35 cellular contexts compared by ENCODE assay signal in genomic region chr20:55761787-55762186, GRCh38.
"Had no signal": no experiment of that assay in that cellular context is flagged by ENCODE, and none has a peak within 500 bp of the region (broad histone marks: within the 10 kb centered on the region; RNA-seq: fewer than 3 reads in every experiment).

No MANE protein-coding gene starts in this region.

- H3K27ac ChIP-seq: KMS-11 had no signal

- H3K36me3 ChIP-seq: MG63 had no signal

- H3K27me3 ChIP-seq: MG63 had no signal

- H3K4me3 ChIP-seq: MG63 had no signal

- H3K9me3 ChIP-seq: MG63 had no signal

- DNase-seq: Karpas-422, Kasumi-1, KG1, MG63, MM.1S, MV-4-11, NCI-H1048, NCI-H1092, NCI-H1092 treated with DMSO at 0.1 percent for 48 hours, NCI-H1105, NCI-H1105 treated with DMSO at 0.1 percent for 48 hours, NCI-H1417, NCI-H1417 treated with DMSO at 0.1 percent for 48 hours, NCI-H1436, NCI-H1436 treated with DMSO at 0.1 percent for 48 hours, NCI-H146, NCI-H1694, NCI-H1694 treated with DMSO at 0.1 percent for 48 hours, NCI-H187, NCI-H187 treated with DMSO at 0.1 percent for 48 hours, NCI-H1930, NCI-H2029, NCI-H2029 treated with DMSO at 0.1 percent for 48 hours, NCI-H2081, NCI-H2081 treated with DMSO at 0.1 percent for 48 hours, NCI-H2107, NCI-H2171, NCI-H2171 treated with DMSO at 0.1 percent for 48 hours, NCI-H2227 treated with DMSO at 0.1 percent for 48 hours, NCI-H226, NCI-H345, NCI-H446, NCI-H446 treated with DMSO at 0.1 percent for 48 hours, NCI-H510A had no signal
